In the genomic region with DNA sequence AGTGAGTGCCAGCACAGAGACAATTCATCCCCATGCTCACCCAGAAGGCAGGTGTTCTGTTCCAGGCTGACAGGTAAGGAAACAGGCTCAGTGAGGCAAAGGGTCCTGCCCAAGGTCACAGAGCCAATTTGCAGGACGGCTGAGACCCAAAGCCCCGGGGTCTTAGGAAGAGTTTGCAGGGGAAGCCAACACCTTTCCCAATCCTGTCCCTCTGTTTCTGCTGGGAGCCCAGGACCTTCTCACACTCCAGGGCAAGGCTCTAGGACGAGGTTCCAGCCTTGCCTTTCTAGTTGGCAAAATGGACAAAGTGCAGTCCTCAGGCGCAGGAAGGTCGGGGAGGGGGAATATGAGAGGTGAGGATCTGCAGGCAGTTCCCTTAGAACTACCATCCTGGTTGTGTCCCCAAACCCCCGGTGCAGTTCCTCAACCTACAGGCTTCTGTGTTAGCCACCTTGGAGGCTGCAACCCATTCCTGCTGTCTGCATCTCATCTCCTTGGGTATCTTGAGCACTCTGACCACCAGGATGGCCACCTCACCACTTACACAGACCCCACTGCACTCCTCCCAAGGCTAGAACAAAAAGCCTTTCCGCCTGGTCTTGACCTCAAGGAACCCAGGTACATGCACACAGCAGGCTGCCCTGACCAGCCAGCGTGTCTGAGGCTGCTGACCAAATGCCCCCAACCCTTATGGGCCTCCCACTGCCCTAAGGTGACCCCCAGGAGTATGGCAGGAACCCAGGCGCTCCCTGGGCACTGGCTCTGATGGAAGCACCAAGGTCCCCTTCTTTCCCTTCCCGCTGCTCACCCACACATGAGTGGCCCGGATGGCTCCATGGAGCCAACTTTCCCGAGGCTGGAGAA, we compare ENCODE assay signal across 1 cellular context.
TF ChIP-seq lines count a peak whose summit lies in the region.

No MANE protein-coding gene starts in this region.

TF ChIP-seq in HepG2, 621 proteins besides CTCF, POLR2A, EP300 and RAD21:
- TF ChIP-seq ZNF124 (CRISPR knock-in tag; IDR thresholded peaks at IDR 0.05) (no peak), EHMT2 (IDR thresholded peaks at IDR 0.05; ENCODE audit: borderline replicate concordance, low read depth, low read length) (no peak), ZNF781 (CRISPR knock-in tag; IDR thresholded peaks at IDR 0.05; ENCODE audit: borderline replicate concordance, not compliant biosample characterization) (no peak), ZNF12 (CRISPR knock-in tag; IDR thresholded peaks at IDR 0.05) (no peak), ZNF263 (CRISPR knock-in tag; IDR thresholded peaks at IDR 0.05) (no peak), ZNF577 (CRISPR knock-in tag; IDR thresholded peaks at IDR 0.05; ENCODE audit: borderline replicate concordance, low read depth) (no peak)
- TF ChIP-seq, protein P1, sequence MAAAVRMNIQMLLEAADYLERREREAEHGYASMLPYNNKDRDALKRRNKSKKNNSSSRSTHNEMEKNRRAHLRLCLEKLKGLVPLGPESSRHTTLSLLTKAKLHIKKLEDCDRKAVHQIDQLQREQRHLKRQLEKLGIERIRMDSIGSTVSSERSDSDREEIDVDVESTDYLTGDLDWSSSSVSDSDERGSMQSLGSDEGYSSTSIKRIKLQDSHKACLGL (CRISPR knock-in tag; IDR thresholded peaks at IDR 0.05): no peak
- TF ChIP-seq, protein P2, sequence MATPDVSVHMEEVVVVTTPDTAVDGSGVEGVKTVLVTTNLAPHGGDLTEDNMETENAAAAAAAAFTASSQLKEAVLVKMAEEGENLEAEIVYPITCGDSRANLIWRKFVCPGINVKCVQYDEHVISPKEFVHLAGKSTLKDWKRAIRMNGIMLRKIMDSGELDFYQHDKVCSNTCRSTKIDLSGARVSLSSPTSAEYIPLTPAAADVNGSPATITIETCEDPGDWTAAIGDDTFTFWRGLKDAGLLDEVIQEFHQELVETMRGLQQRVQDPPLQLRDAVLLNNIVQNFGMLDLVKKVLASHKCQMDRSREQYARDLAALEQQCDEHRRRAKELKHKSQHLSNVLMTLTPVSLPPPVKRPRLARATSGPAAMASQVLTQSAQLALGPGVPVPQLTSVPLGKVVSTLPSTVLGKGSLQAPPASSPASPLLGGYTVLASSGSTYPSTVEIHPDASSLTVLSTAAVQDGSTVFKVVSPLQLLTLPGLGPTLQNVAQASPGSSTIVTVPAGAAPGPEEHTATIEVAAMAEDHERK (CRISPR knock-in tag; IDR thresholded peaks at IDR 0.05; ENCODE audit: low read depth): no peak
- TF ChIP-seq, protein P3, sequence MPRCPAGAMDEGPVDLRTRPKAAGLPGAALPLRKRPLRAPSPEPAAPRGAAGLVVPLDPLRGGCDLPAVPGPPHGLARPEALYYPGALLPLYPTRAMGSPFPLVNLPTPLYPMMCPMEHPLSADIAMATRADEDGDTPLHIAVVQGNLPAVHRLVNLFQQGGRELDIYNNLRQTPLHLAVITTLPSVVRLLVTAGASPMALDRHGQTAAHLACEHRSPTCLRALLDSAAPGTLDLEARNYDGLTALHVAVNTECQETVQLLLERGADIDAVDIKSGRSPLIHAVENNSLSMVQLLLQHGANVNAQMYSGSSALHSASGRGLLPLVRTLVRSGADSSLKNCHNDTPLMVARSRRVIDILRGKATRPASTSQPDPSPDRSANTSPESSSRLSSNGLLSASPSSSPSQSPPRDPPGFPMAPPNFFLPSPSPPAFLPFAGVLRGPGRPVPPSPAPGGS (CRISPR knock-in tag; IDR thresholded peaks at IDR 0.05): no peak
- TF ChIP-seq, protein P4, sequence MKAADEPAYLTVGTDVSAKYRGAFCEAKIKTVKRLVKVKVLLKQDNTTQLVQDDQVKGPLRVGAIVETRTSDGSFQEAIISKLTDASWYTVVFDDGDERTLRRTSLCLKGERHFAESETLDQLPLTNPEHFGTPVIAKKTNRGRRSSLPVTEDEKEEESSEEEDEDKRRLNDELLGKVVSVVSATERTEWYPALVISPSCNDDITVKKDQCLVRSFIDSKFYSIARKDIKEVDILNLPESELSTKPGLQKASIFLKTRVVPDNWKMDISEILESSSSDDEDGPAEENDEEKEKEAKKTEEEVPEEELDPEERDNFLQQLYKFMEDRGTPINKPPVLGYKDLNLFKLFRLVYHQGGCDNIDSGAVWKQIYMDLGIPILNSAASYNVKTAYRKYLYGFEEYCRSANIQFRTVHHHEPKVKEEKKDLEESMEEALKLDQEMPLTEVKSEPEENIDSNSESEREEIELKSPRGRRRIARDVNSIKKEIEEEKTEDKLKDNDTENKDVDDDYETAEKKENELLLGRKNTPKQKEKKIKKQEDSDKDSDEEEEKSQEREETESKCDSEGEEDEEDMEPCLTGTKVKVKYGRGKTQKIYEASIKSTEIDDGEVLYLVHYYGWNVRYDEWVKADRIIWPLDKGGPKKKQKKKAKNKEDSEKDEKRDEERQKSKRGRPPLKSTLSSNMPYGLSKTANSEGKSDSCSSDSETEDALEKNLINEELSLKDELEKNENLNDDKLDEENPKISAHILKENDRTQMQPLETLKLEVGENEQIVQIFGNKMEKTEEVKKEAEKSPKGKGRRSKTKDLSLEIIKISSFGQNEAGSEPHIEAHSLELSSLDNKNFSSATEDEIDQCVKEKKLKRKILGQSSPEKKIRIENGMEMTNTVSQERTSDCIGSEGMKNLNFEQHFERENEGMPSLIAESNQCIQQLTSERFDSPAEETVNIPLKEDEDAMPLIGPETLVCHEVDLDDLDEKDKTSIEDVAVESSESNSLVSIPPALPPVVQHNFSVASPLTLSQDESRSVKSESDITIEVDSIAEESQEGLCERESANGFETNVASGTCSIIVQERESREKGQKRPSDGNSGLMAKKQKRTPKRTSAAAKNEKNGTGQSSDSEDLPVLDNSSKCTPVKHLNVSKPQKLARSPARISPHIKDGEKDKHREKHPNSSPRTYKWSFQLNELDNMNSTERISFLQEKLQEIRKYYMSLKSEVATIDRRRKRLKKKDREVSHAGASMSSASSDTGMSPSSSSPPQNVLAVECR (CRISPR knock-in tag; IDR thresholded peaks at IDR 0.05; ENCODE audit: borderline replicate concordance): no peak
